In genomic region chr20:25390538-25391528, GRCh38 we compare ENCODE assay signal across 8 cellular contexts. TPM values are rescaled to one million over a fixed set of nuclear protein-coding genes. Genes with fewer than 3 reads are reported as not detected.
A peak's percentile ranks its signal among the peaks of the same experiment; 100 is the strongest.
DNase-seq lines count a peak whose midpoint lies in the region; ATAC-seq and TF ChIP-seq lines count a peak whose summit lies in the region.

ABHD12 (minus strand) TSS chr20:25390835; CDS start chr20:25390703, 132 bp downstream.

- H3K36me3 ChIP-seq in CD4-positive, alpha-beta memory T cell (ENCODE audit: insufficient read depth, low read length): no peaks in the 10 kb centered on the region
- no peaks in the 10 kb centered on the region for H3K36me3 ChIP-seq in right lobe of liver

- DNase-seq in CD4-positive, alpha-beta memory T cell: peak; percentile 91 to 95 (median 92)
- DNase-seq in HK-2 (ENCODE audit: unreplicated experiment): peak; percentile 99
- DNase-seq in NCI-H82 treated with DMSO at 0.1 percent for 48 hours (lab: John Stamatoyannopoulos, UW; ENCODE audit: unreplicated experiment): peak; percentile 88
- peak; percentile 97 for DNase-seq in activated CD4-positive, alpha-beta memory T cell treated with anti-CD3 and anti-CD28 coated beads for 36 hours
- peak; percentile 94 to 97 (median 95) for DNase-seq in dorsolateral prefrontal cortex
- peak; percentile 97 to 98 (median 98) for DNase-seq in right lobe of liver
- peak; percentile 95 for DNase-seq in stimulated activated CD4-positive, alpha-beta T cell treated with anti-CD3 and anti-CD28 coated beads, Interleukin-4, amount 100 ng/mL, for 24 hours

- WGBS in right lobe of liver (ENCODE audit: insufficient coverage, low coverage, low lambda C conversion rate, missing lambda C conversion rate): 1% methylated on average over 20 of the region's 91 CpGs

- H3K27me3 ChIP-seq in CD4-positive, alpha-beta memory T cell (ENCODE audit: insufficient read depth, low read length): no peaks in the 10 kb centered on the region
- no peaks in the 10 kb centered on the region for H3K27me3 ChIP-seq in dorsolateral prefrontal cortex
- no peaks in the 10 kb centered on the region for H3K27me3 ChIP-seq in right lobe of liver

- H3K9me3 Mint-ChIP-seq in CD4-positive, alpha-beta memory T cell: no peaks in the 10 kb centered on the region
- H3K9me3 Mint-ChIP-seq in activated CD4-positive, alpha-beta memory T cell treated with anti-CD3 and anti-CD28 coated beads for 36 hours: no peaks in the 10 kb centered on the region

- H3K36me3 Mint-ChIP-seq in CD4-positive, alpha-beta memory T cell: peaks cover 0 to 7% of the 10 kb centered on the region in 2 donors
- H3K36me3 Mint-ChIP-seq in activated CD4-positive, alpha-beta memory T cell treated with anti-CD3 and anti-CD28 coated beads for 36 hours: peaks cover 6% of the 10 kb centered on the region

- peaks cover 15% of the 10 kb centered on the region for H3K4me1 ChIP-seq in CD4-positive, alpha-beta memory T cell (ENCODE audit: insufficient read depth, low read length)
- peaks cover 0 to 4% (median 0%) of the 10 kb centered on the region in 4 donors for H3K4me1 ChIP-seq in right lobe of liver

- CTCF ChIA-PET in CD4-positive, alpha-beta memory T cell (lab: Charles Lee; ENCODE audit: partially characterized antibody): interaction anchor here (1.7 kb wide), 1 partner anchor 11 kb away, joined by 5 read pairs; no protein-coding TSS in a partner anchor
- CTCF ChIA-PET in activated CD4-positive, alpha-beta memory T cell treated with anti-CD3 and anti-CD28 coated beads for 36 hours (lab: Charles Lee): interaction anchor here (0.6 to 1.7 kb wide), 5 partner anchors 9 to 144 kb away, joined by 3 to 5 read pairs (median 3); partner anchors contain the start of genes GINS1 and PYGB

- TF ChIP-seq CTCF in dorsolateral prefrontal cortex (IDR thresholded peaks at IDR 0.05 in 54 of 56, conservative IDR thresholded peaks at IDR 0.05 in 2 of 56; ENCODE audit: low read depth in 1 of 56, partially characterized antibody in 56 of 56) (peak in 41 of 56 donors; percentile 9 to 60 (median 32)), right lobe of liver (IDR thresholded peaks at IDR 0.05) (no peak)

- peak within 1 kb of the TSS; percentile 61 for H3K27ac ChIP-seq in CD4-positive, alpha-beta memory T cell (ENCODE audit: low read depth, low read length)
- H3K27ac ChIP-seq in dorsolateral prefrontal cortex (peak within 1 kb of the TSS; percentile 53 to 96 (median 92)), right lobe of liver (peak within 1 kb of the TSS; percentile 69 to 75 (median 72))

- H3K9me3 ChIP-seq in CD4-positive, alpha-beta memory T cell (ENCODE audit: control insufficient read depth in 1 of 2, low read length in 2 of 2): no peaks in the 10 kb centered on the region
- no peaks in the 10 kb centered on the region for H3K9me3 ChIP-seq in right lobe of liver

- H3K27me3 Mint-ChIP-seq in CD4-positive, alpha-beta memory T cell: no peaks in the 10 kb centered on the region
- H3K27me3 Mint-ChIP-seq in activated CD4-positive, alpha-beta memory T cell treated with anti-CD3 and anti-CD28 coated beads for 36 hours: no peaks in the 10 kb centered on the region

- peak within 1 kb of the TSS; percentile 57 to 83 for H3K4me3 ChIP-seq in CD4-positive, alpha-beta memory T cell (ENCODE audit: low read length in 2 of 2)
- H3K4me3 ChIP-seq in dorsolateral prefrontal cortex: peak within 1 kb of the TSS; percentile 66 to 99 (median 89)
- H3K4me3 ChIP-seq in right lobe of liver: peak within 1 kb of the TSS; percentile 73 to 91 (median 75)

- peak within 1 kb of the TSS; percentile 73 to 94 (median 88) for H3K27ac Mint-ChIP-seq in CD4-positive, alpha-beta memory T cell
- H3K27ac Mint-ChIP-seq in activated CD4-positive, alpha-beta memory T cell treated with anti-CD3 and anti-CD28 coated beads for 36 hours: peak within 1 kb of the TSS; percentile 83

- TF ChIP-seq POLR2A in right lobe of liver (IDR thresholded peaks at IDR 0.05): peak; percentile 88

- intact Hi-C loops in CD4-positive, alpha-beta memory T cell (cut with micrococcal nuclease): loop anchor here (1.0 to 5.0 kb wide), 11 partner anchors 16 to 1969 kb away; partner anchors contain the start of genes ACSS1, APMAP, GINS1 and NANP
- intact Hi-C loops in activated CD4-positive, alpha-beta memory T cell treated with anti-CD3 and anti-CD28 coated beads for 36 hours (cut with micrococcal nuclease): loop anchor here (1.0 to 5.0 kb wide), 7 partner anchors 16 to 444 kb away; partner anchors contain the start of genes APMAP, CST7, GINS1 and PYGB
- intact Hi-C loops in dorsolateral prefrontal cortex (cut with DNase I): loop anchor here (1.0 to 5.0 kb wide), 4 partner anchors 34 to 143 kb away; partner anchors contain the start of gene PYGB (in 2 of the 2)
- intact Hi-C loops in right lobe of liver (cut with DNase I): loop anchor here in 1 of 2 donors (10.0 kb wide), 1 partner anchor 86 kb away; no protein-coding TSS in a partner anchor

- POLR2A ChIA-PET in CD4-positive, alpha-beta memory T cell (lab: Charles Lee; ENCODE audit: partially characterized antibody): interaction anchor here (0.6 to 2.5 kb wide), 6 partner anchors 9 to 398 kb away, joined by 3 to 16 read pairs (median 5); partner anchors contain the start of genes APMAP, ENTPD6 and GINS1
- POLR2A ChIA-PET in activated CD4-positive, alpha-beta memory T cell treated with anti-CD3 and anti-CD28 coated beads for 36 hours (lab: Charles Lee): interaction anchor here (2.6 kb wide), 1 partner anchor 17 kb away, joined by 14 read pairs; the partner anchor contains the start of gene GINS1

- peaks cover 12 to 25% (median 14%) of the 10 kb centered on the region in 4 donors for H3K4me1 Mint-ChIP-seq in CD4-positive, alpha-beta memory T cell
- H3K4me1 Mint-ChIP-seq in activated CD4-positive, alpha-beta memory T cell treated with anti-CD3 and anti-CD28 coated beads for 36 hours (ENCODE audit: low read depth): peaks cover 12% of the 10 kb centered on the region

- ATAC-seq in GM19455 (IDR thresholded peaks at IDR 0.05; ENCODE audit: unreplicated experiment): peak; percentile 89
- ATAC-seq in right lobe of liver: peak; percentile 97 to 99 (median 98)

- H3K4me3 Mint-ChIP-seq in CD4-positive, alpha-beta memory T cell: peak within 1 kb of the TSS; percentile 86 to 91 (median 89)
- H3K4me3 Mint-ChIP-seq in activated CD4-positive, alpha-beta memory T cell treated with anti-CD3 and anti-CD28 coated beads for 36 hours: peak within 1 kb of the TSS; percentile 88

RNA-seq across cellular contexts. Expression of gene ABHD12, which starts in this region (rescaled TPM):
- total RNA-seq in CD4-positive, alpha-beta memory T cell: 10 to 100 TPM; 30.1 to 30.9 TPM
- 10 to 100 TPM; 25.9 to 29.1 TPM for polyA plus RNA-seq in CD4-positive, alpha-beta memory T cell
- total RNA-seq in activated CD4-positive, alpha-beta memory T cell treated with anti-CD3 and anti-CD28 coated beads for 36 hours: 10 to 100 TPM; 22.3 to 24.1 TPM
- total RNA-seq in dorsolateral prefrontal cortex (100 to 1,000 TPM in 95 of 120 experiments, 10 to 100 TPM in 25; 79.8 to 142 (median 109) TPM), right lobe of liver (10 to 100 TPM; 16.1 to 23.6 (median 18.7) TPM)

Comparison
In these comparisons a context has a peak if more than half of its experiments do, and no peak if none do; other contexts are left out.
1. Peak in every context shown above with its lines: DNase-seq, ATAC-seq, H3K4me3 ChIP-seq and H3K27ac ChIP-seq.
2. CTCF ChIP-seq: peak in dorsolateral prefrontal cortex (41 of 56); none in right lobe of liver (0 of 4).